Comparison of ENCODE assay signal across 8 cellular contexts in genomic region chr3:134308350-134308891, GRCh38.
DNase-seq lines count a peak whose midpoint lies in the region; ATAC-seq and TF ChIP-seq lines count a peak whose summit lies in the region.

No MANE protein-coding gene starts in this region.

- H3K36me3 ChIP-seq in NT2/D1 (ENCODE audit: insufficient read depth, insufficient read length, low read length) (no peaks in the 10 kb centered on the region), muscle layer of duodenum (ENCODE audit: control insufficient read depth in 1 of 2, insufficient read depth in 2 of 2, low read length in 2 of 2) (no peaks in the 10 kb centered on the region)

- H3K27ac ChIP-seq in muscle layer of duodenum (ENCODE audit: low read length): peak overlapping the region; percentile 62

- H3K27me3 ChIP-seq in NT2/D1 (ENCODE audit: insufficient read depth, insufficient read length) (no peaks in the 10 kb centered on the region), muscle layer of duodenum (ENCODE audit: low read depth, low read length) (no peaks in the 10 kb centered on the region)

- peaks cover 12% of the 10 kb centered on the region for H3K4me1 ChIP-seq in NT2/D1 (ENCODE audit: insufficient read depth, insufficient read length)
- H3K4me1 ChIP-seq in muscle layer of duodenum (ENCODE audit: control insufficient read depth in 1 of 2, insufficient read depth in 2 of 2, low read length in 2 of 2): peaks cover 0 to 25% of the 10 kb centered on the region in 2 donors

- TF ChIP-seq CTCF in GM12875 (IDR thresholded peaks at IDR 0.05; ENCODE audit: borderline replicate concordance, insufficient read depth, low read depth, low read length) (peak; percentile 99), epithelial cell of esophagus (IDR thresholded peaks at IDR 0.05; ENCODE audit: insufficient read depth, low read depth, low read length, missing control alignments) (peak; percentile 99)

- no peak for ATAC-seq in GM18861 (IDR thresholded peaks at IDR 0.05; ENCODE audit: unreplicated experiment)

- H3K4me3 ChIP-seq in GM12875 (ENCODE audit: low read depth, low read length) (no peak overlapping the region), NT2/D1 (ENCODE audit: insufficient read length, low read depth) (no peak overlapping the region), epithelial cell of esophagus (ENCODE audit: low read length) (no peak overlapping the region), muscle layer of duodenum (ENCODE audit: low read depth in 1 of 2, low read length in 2 of 2) (peak overlapping the region in 1 of 2 donors; percentile 8)

- peak; percentile 89 for DNase-seq in HK-2 (ENCODE audit: unreplicated experiment)
- DNase-seq in NT2/D1 (ENCODE audit: low read depth, low spot score): peak; percentile 75
- peak; percentile 76 for DNase-seq in activated CD8-positive, alpha-beta memory T cell treated with anti-CD3 and anti-CD28 coated beads, Interleukin-2, amount 50 U/mL, for 4 hours
- DNase-seq in epithelial cell of esophagus (ENCODE audit: low read depth): peak; percentile 77
- peak; percentile 32 to 58 for DNase-seq in stimulated activated CD8-positive, alpha-beta memory T cell treated with anti-CD3 and anti-CD28 coated beads, Interleukin-4, amount 100 ng/mL, for 4 hours (ENCODE audit: low read depth in 2 of 2, low spot score in 1 of 2)

- peak overlapping the region; percentile 47 for H3K9ac ChIP-seq in NT2/D1 (ENCODE audit: insufficient read length, low read depth)

- H3K9me3 ChIP-seq in NT2/D1 (ENCODE audit: insufficient read depth, low read length) (no peaks in the 10 kb centered on the region; the same call in 1 of the 2 replicates), muscle layer of duodenum (ENCODE audit: control insufficient read depth in 1 of 2, low read length in 2 of 2) (no peaks in the 10 kb centered on the region)
